ENCODE assay signal across 14 cellular contexts in the genomic region with DNA sequence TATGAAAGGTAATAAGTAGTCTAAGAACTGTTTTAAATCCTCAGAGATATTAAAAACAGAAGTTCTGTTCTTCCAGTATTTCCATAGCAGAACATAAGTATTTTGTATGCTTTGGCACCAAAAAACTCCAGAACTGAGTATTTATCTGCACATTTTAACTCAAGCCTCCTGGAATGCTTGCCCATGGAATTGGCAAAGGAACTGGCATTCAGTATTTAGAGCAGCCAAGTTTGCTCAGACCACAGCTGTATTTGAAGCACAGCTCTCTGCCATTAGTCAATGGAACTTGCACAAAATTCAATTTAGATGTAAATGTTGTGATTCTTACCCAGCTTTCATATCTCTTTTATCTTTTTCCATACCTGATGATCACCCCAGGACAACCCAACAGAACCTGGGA. TPM values are rescaled to one million over a fixed set of nuclear protein-coding genes. Genes with fewer than 3 reads are reported as not detected.
DNase-seq lines count a peak whose midpoint lies in the region; ATAC-seq and TF ChIP-seq lines count a peak whose summit lies in the region.
"Had no signal": no experiment of that assay in that cellular context is flagged by ENCODE, and none has a peak within 500 bp of the region (broad histone marks: within the 10 kb centered on the region; RNA-seq: fewer than 3 reads in every experiment).

No MANE protein-coding gene starts in this region.

- H3K27me3 Mint-ChIP-seq in activated CD4-positive, alpha-beta memory T cell treated with anti-CD3 and anti-CD28 coated beads, Interleukin-2, amount 10 ng/mL, durations not matched to agents 7 days and 5 days = peaks cover 18% of the 10 kb centered on the region

- no peak overlapping the region for H2AFZ ChIP-seq in GM23248

- TF ChIP-seq POLR2A in GM18505 (IDR thresholded peaks at IDR 0.05; ENCODE audit: borderline replicate concordance, extremely low read depth, insufficient read depth, insufficient read length) = no peak

- no peak overlapping the region for H3K9ac ChIP-seq in GM23248
- H3K9ac ChIP-seq: BLaER1 treated with 17β-estradiol and CSF1 and Interleukin-3, amounts not matched to agents 10 nM and 100 nM had no signal

- H3K36me3 Mint-ChIP-seq in activated CD4-positive, alpha-beta memory T cell treated with anti-CD3 and anti-CD28 coated beads, Interleukin-2, amount 10 ng/mL, durations not matched to agents 7 days and 5 days (ENCODE audit: low read depth) = no peaks in the 10 kb centered on the region
- H3K36me3 Mint-ChIP-seq: CD4-positive, CD25-positive, alpha-beta regulatory T cell had no signal

- TF ChIP-seq CTCF in fibroblast of the aortic adventitia (IDR thresholded peaks at IDR 0.05; ENCODE audit: insufficient read depth, low read length) = no peak

- H3K27ac Mint-ChIP-seq in activated CD4-positive, alpha-beta memory T cell treated with anti-CD3 and anti-CD28 coated beads, Interleukin-2, amount 10 ng/mL, durations not matched to agents 7 days and 5 days = no peak overlapping the region
- H3K27ac Mint-ChIP-seq: CD4-positive, CD25-positive, alpha-beta regulatory T cell had no signal

- H3K9me3 Mint-ChIP-seq in activated CD4-positive, alpha-beta memory T cell treated with anti-CD3 and anti-CD28 coated beads, Interleukin-2, amount 10 ng/mL, durations not matched to agents 7 days and 5 days = no peaks in the 10 kb centered on the region

- H3K9me3 ChIP-seq in GM23248 (ENCODE audit: low read depth) = no peaks in the 10 kb centered on the region
- H3K9me3 ChIP-seq: BLaER1 treated with 17β-estradiol and CSF1 and Interleukin-3, amounts not matched to agents 10 nM and 100 nM had no signal

- DNase-seq in GM23248 (peak; percentile 16), dedifferentiated amniotic fluid mesenchymal stem cell (ENCODE audit: extremely low spot score) (peak; percentile 40), fibroblast of the aortic adventitia (ENCODE audit: low read depth) (peak; percentile 32), stromal cell of bone marrow (ENCODE audit: low read depth) (peak; percentile 24)
- DNase-seq in activated CD4-positive, alpha-beta memory T cell treated with anti-CD3 and anti-CD28 coated beads, Interleukin-2, amount 10 ng/mL, durations not matched to agents 7 days and 5 days = no peak
- DNase-seq: 8988T; Calu3; CD4-positive, CD25-positive, alpha-beta regulatory T cell; DMS 273 treated with DMSO at 0.1 percent for 48 hours; H7 had no signal

- H3F3A ChIP-seq in GM23248 (ENCODE audit: insufficient read depth) = no peaks in the 10 kb centered on the region

- no peaks in the 10 kb centered on the region for H3K9me2 ChIP-seq in GM23248 (ENCODE audit: insufficient read depth)

- in situ Hi-C loops in GM23248 (cut with MboI) = no loop called here

- H3K27me3 ChIP-seq in GM23248 (replicated peaks; ENCODE audit: insufficient read depth) = no peaks in the 10 kb centered on the region
- H3K27me3 ChIP-seq: BLaER1 treated with 17β-estradiol and CSF1 and Interleukin-3, amounts not matched to agents 10 nM and 100 nM had no signal

- H4K20me1 ChIP-seq in GM23248 (ENCODE audit: insufficient read depth) = no peaks in the 10 kb centered on the region
- H4K20me1 ChIP-seq: BLaER1 treated with 17β-estradiol and CSF1 and Interleukin-3, amounts not matched to agents 10 nM and 100 nM had no signal

- ATAC-seq in HG02885 (IDR thresholded peaks at IDR 0.05; ENCODE audit: poor library complexity, unreplicated experiment) (no peak), GM18505 (IDR thresholded peaks at IDR 0.05; ENCODE audit: unreplicated experiment) (no peak)
- ATAC-seq: HepG2 had no signal

- no peak overlapping the region for H3K27ac ChIP-seq in GM23248
- H3K27ac ChIP-seq: BLaER1 treated with 17β-estradiol and CSF1 and Interleukin-3, amounts not matched to agents 10 nM and 100 nM had no signal

- no peaks in the 10 kb centered on the region for H3K79me2 ChIP-seq in GM23248 (ENCODE audit: insufficient read depth)

- H3K4me3 Mint-ChIP-seq in activated CD4-positive, alpha-beta memory T cell treated with anti-CD3 and anti-CD28 coated beads, Interleukin-2, amount 10 ng/mL, durations not matched to agents 7 days and 5 days = no peak overlapping the region
- H3K4me3 Mint-ChIP-seq: CD4-positive, CD25-positive, alpha-beta regulatory T cell had no signal

- H3K36me3 ChIP-seq in GM23248 (ENCODE audit: low read depth) = no peaks in the 10 kb centered on the region
- H3K36me3 ChIP-seq: BLaER1 treated with 17β-estradiol and CSF1 and Interleukin-3, amounts not matched to agents 10 nM and 100 nM had no signal

- CTCF ChIA-PET in activated CD4-positive, alpha-beta memory T cell treated with anti-CD3 and anti-CD28 coated beads, Interleukin-2, amount 10 ng/mL, durations not matched to agents 7 days and 5 days (lab: Charles Lee) = no interaction called here

- no peaks in the 10 kb centered on the region for H3K4me1 Mint-ChIP-seq in activated CD4-positive, alpha-beta memory T cell treated with anti-CD3 and anti-CD28 coated beads, Interleukin-2, amount 10 ng/mL, durations not matched to agents 7 days and 5 days
- H3K4me1 Mint-ChIP-seq: CD4-positive, CD25-positive, alpha-beta regulatory T cell had no signal

- POLR2A ChIA-PET in activated CD4-positive, alpha-beta memory T cell treated with anti-CD3 and anti-CD28 coated beads, Interleukin-2, amount 10 ng/mL, durations not matched to agents 7 days and 5 days (lab: Charles Lee) = no interaction called here

- H3K4me3 ChIP-seq in GM23248 (no peak overlapping the region), fibroblast of the aortic adventitia (ENCODE audit: low read depth, low read length) (no peak overlapping the region)
- H3K4me3 ChIP-seq: BLaER1 treated with 17β-estradiol and CSF1 and Interleukin-3, amounts not matched to agents 10 nM and 100 nM had no signal

- H3K4me2 ChIP-seq in GM23248 (ENCODE audit: unreplicated experiment) = no peak overlapping the region
- H3K4me2 ChIP-seq: BLaER1 treated with 17β-estradiol and CSF1 and Interleukin-3, amounts not matched to agents 10 nM and 100 nM had no signal

- H3K4me1 ChIP-seq in GM23248 (ENCODE audit: insufficient read depth) = no peaks in the 10 kb centered on the region
- H3K4me1 ChIP-seq: BLaER1 treated with 17β-estradiol and CSF1 and Interleukin-3, amounts not matched to agents 10 nM and 100 nM had no signal

RNA-seq across cellular contexts. Expression of gene NDNF, which starts 42.2 kb away (rescaled TPM):
- total RNA-seq in GM23248 (2014; rRNA removed; shearing (Covaris generic)) = 1.9 and 3.4 TPM in 2 replicates
- polyA plus RNA-seq in GM23248 (2016; fragmentation: Nextera tagmentation; extraction: Ambion mirVana) = 3.1 and 4.5 TPM in 2 replicates
- total RNA-seq in fibroblast of the aortic adventitia (ENCODE audit: low replicate concordance) = 0.36 TPM in 1 of 2 replicates, not detected in the other
- total RNA-seq in activated CD4-positive, alpha-beta memory T cell treated with anti-CD3 and anti-CD28 coated beads, Interleukin-2, amount 10 ng/mL, durations not matched to agents 7 days and 5 days = under 1 TPM in 1 of 2 experiments, not detected in 1; 0.28 TPM
- total RNA-seq: CD4-positive, CD25-positive, alpha-beta regulatory T cell; HepG2 had no signal
- polyA plus RNA-seq: HepG2 had no signal
